In the genomic region with DNA sequence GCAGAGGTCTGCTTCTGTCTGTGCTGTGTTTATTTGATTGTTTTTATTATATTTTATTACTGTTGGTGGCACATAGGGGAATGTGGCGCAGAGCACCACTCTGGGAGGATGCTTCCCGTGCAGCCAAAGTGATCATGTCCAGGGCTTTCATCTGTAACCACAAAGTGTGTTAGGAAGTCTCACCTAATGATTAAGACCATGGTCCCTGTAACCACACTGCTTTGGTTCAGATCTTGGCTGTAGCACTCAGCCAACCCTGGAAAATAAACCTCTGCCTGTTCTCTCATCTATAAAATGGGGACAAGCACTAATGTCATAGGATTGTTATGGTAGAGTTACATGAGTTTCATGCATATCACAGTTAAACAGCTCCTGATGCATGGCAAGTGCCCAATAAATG, we compare ENCODE assay signal across 9 cellular contexts. TPM values are rescaled to one million over a fixed set of nuclear protein-coding genes. Genes with fewer than 3 reads are reported as not detected.
A peak's percentile ranks its signal among the peaks of the same experiment; 100 is the strongest.
DNase-seq lines count a peak whose midpoint lies in the region; ATAC-seq and TF ChIP-seq lines count a peak whose summit lies in the region.
"Had no signal": no experiment of that assay in that cellular context is flagged by ENCODE, and none has a peak within 500 bp of the region (broad histone marks: within the 10 kb centered on the region; RNA-seq: fewer than 3 reads in every experiment).

No MANE protein-coding gene starts in this region.

- 60 to 69% methylated on average over 2 of the region's 2 CpGs for WGBS in esophagus squamous epithelium, 2 donors

- H3K4me1 ChIP-seq in Panc1 (ENCODE audit: control insufficient read depth, insufficient read depth, low read length) (peaks cover 22% of the 10 kb centered on the region), esophagus squamous epithelium (peaks cover 14 to 64% (median 19%) of the 10 kb centered on the region in 3 donors), parathyroid adenoma (peaks cover 22% of the 10 kb centered on the region)

- TF ChIP-seq CTCF in Panc1 (IDR thresholded peaks at IDR 0.05) (no peak), esophagus squamous epithelium (IDR thresholded peaks at IDR 0.05) (no peak), parathyroid adenoma (IDR thresholded peaks at IDR 0.05) (no peak)

- POLR2A ChIA-PET in Panc1 (lab: Charles Lee), result no interaction called here

- no peak for TF ChIP-seq POLR2A in esophagus squamous epithelium (IDR thresholded peaks at IDR 0.05)
- no peak for TF ChIP-seq POLR2A in GM18505 (IDR thresholded peaks at IDR 0.05; ENCODE audit: borderline replicate concordance, extremely low read depth, insufficient read depth, insufficient read length)

- in situ Hi-C loops in Panc1 (cut with HindIII; ENCODE audit: low pct_unique_long_range_greater_than_20kb, low sequenced_read_pairs), result no loop called here

- intact Hi-C loops in Panc1 (cut with micrococcal nuclease; ENCODE audit: unreplicated experiment), result no loop called here
- intact Hi-C loops in esophagus squamous epithelium (cut with DNase I), result no loop called here

- peaks cover 14% of the 10 kb centered on the region for H3K36me3 ChIP-seq in Panc1 (ENCODE audit: control insufficient read depth, insufficient read depth, low read length)
- H3K36me3 ChIP-seq in esophagus squamous epithelium, result peaks cover 0 to 49% (median 2%) of the 10 kb centered on the region in 3 donors
- H3K36me3 ChIP-seq in parathyroid adenoma (ENCODE audit: control insufficient read depth, insufficient read depth, low read length), result no peaks in the 10 kb centered on the region

- H3K9ac ChIP-seq in parathyroid adenoma, result no peak overlapping the region

- peaks cover 52% of the 10 kb centered on the region for H3K79me2 ChIP-seq in parathyroid adenoma

- TSS peak; percentile 52 for BruUV-seq in Panc1 (replicated peaks; lab: Mats Ljungman, UMichigan)

- DNase-seq in Panc1 (ENCODE audit: low read depth, low spot score) (no peak), esophagus squamous epithelium (lab: John Stamatoyannopoulos, UW) (no peak), NCI-H2029 (lab: John Stamatoyannopoulos, UW) (no peak)
- no peak for DNase-seq in activated effector memory CD4-positive, alpha-beta T cell treated with anti-CD3 and anti-CD28 coated beads, Interleukin-2, amount 50 U/mL, for 16 hours
- DNase-seq: Kasumi-1 had no signal

- H3K4me3 ChIP-seq in GM08714 (ENCODE audit: low read length) (peak overlapping the region; percentile 91), Panc1 (ENCODE audit: low read depth in 2 of 2, low read length in 2 of 2) (peak overlapping the region; percentile 78 to 91), esophagus squamous epithelium (peak overlapping the region; percentile 42 to 86 (median 74)), parathyroid adenoma (ENCODE audit: low read depth, low read length) (peak overlapping the region; percentile 92)

- H2AFZ ChIP-seq in parathyroid adenoma, result no peak overlapping the region

- CTCF ChIA-PET in Panc1 (lab: Charles Lee), result interaction anchor here (0.5 kb wide), 1 partner anchor 27 kb away, joined by 3 read pairs; no protein-coding TSS in a partner anchor

- ATAC-seq in Panc1 (no peak), GM21619 (IDR thresholded peaks at IDR 0.05; ENCODE audit: unreplicated experiment) (no peak), GM18505 (IDR thresholded peaks at IDR 0.05; ENCODE audit: unreplicated experiment) (no peak)

- peak overlapping the region; percentile 88 for H3K27ac ChIP-seq in Panc1 (ENCODE audit: low read length)
- peak overlapping the region in 3 of 4 donors; percentile 90 to 97 (median 91) for H3K27ac ChIP-seq in esophagus squamous epithelium
- H3K27ac ChIP-seq in parathyroid adenoma, result no peak overlapping the region

- peak overlapping the region; percentile 92 for H3K4me2 ChIP-seq in parathyroid adenoma (ENCODE audit: low read length)

- H3K9me3 ChIP-seq in Panc1 (ENCODE audit: control insufficient read depth, insufficient read depth, low read depth, low read length) (no peaks in the 10 kb centered on the region), esophagus squamous epithelium (no peaks in the 10 kb centered on the region), parathyroid adenoma (ENCODE audit: control insufficient read depth, low read length) (no peaks in the 10 kb centered on the region)

- H3K27me3 ChIP-seq in Panc1 (ENCODE audit: control insufficient read depth, insufficient read depth, low read length) (no peaks in the 10 kb centered on the region), esophagus squamous epithelium (no peaks in the 10 kb centered on the region), parathyroid adenoma (ENCODE audit: control insufficient read depth, insufficient read depth, low read length) (no peaks in the 10 kb centered on the region)

RNA-seq across cellular contexts. Expression of gene RESF1, which starts 1.9 kb away (rescaled TPM):
- total RNA-seq in Panc1 (2021; ENCODE audit: unreplicated experiment), result 42.4 TPM
- 10.8 TPM for polyA plus RNA-seq in Panc1 (2012; ENCODE audit: insufficient read length)
- 10 to 100 TPM; 25.5 to 54.2 (median 38.7) TPM for total RNA-seq in esophagus squamous epithelium
